In genomic region chr19:48899781-48900476, GRCh38 we compare ENCODE assay signal across 8 cellular contexts. TPM values are rescaled to one million over a fixed set of nuclear protein-coding genes. Genes with fewer than 3 reads are reported as not detected.
DNase-seq lines count a peak whose midpoint lies in the region; ATAC-seq, FAIRE-seq and TF ChIP-seq lines count a peak whose summit lies in the region.

NUCB1 (plus strand) TSS chr19:48900312; CDS start chr19:48900797, 485 bp downstream.

- H3K36me3 ChIP-seq in mucosa of rectum (ENCODE audit: control insufficient read depth in 2 of 2, insufficient read depth in 2 of 2, low read length in 2 of 2): peaks cover 5 to 8% of the 10 kb centered on the region in 2 donors

- H3K27ac ChIP-seq in mucosa of rectum (ENCODE audit: low read depth in 2 of 2, low read length in 2 of 2): peak within 1 kb of the TSS; percentile 83 to 88

- in situ Hi-C loops in KBM-7 (cut with MboI; ENCODE audit: low pct_unique_long_range_greater_than_20kb, low sequenced_read_pairs): no loop called here

- no peak for FAIRE-seq in D721Med (lab: Jason Lieb, UNC)

- ATAC-seq in GM21529 (IDR thresholded peaks at IDR 0.05; ENCODE audit: unreplicated experiment): peak; percentile 86

- peak within 1 kb of the TSS; percentile 98 for H3K4me3 Mint-ChIP-seq in activated T-cell treated with anti-CD3 and anti-CD28 coated beads, Interleukin-2, amount 50 U/mL, for 24 hours

- H3K27ac Mint-ChIP-seq in activated T-cell treated with anti-CD3 and anti-CD28 coated beads, Interleukin-2, amount 50 U/mL, for 24 hours: peak within 1 kb of the TSS; percentile 99

- H3K4me1 ChIP-seq in mucosa of rectum (ENCODE audit: control insufficient read depth in 2 of 2, insufficient read depth in 2 of 2, low read length in 2 of 2): peaks cover 6 to 9% of the 10 kb centered on the region in 2 donors

- peaks cover 16% of the 10 kb centered on the region for H3K27me3 Mint-ChIP-seq in activated T-cell treated with anti-CD3 and anti-CD28 coated beads, Interleukin-2, amount 50 U/mL, for 24 hours

- H3K36me3 Mint-ChIP-seq in activated T-cell treated with anti-CD3 and anti-CD28 coated beads, Interleukin-2, amount 50 U/mL, for 24 hours (ENCODE audit: low read depth): peaks cover 34% of the 10 kb centered on the region

- H3K27me3 ChIP-seq in mucosa of rectum (ENCODE audit: control insufficient read depth in 2 of 2, insufficient read depth in 2 of 2, low read length in 2 of 2): no peaks in the 10 kb centered on the region

- peaks cover 39% of the 10 kb centered on the region for H3K4me1 Mint-ChIP-seq in activated T-cell treated with anti-CD3 and anti-CD28 coated beads, Interleukin-2, amount 50 U/mL, for 24 hours (ENCODE audit: low read depth)

- no peak for TF ChIP-seq CTCF in D721Med (IDR thresholded peaks at IDR 0.05; ENCODE audit: insufficient read depth, missing control alignments)

- H3K9me3 Mint-ChIP-seq in activated T-cell treated with anti-CD3 and anti-CD28 coated beads, Interleukin-2, amount 50 U/mL, for 24 hours: no peaks in the 10 kb centered on the region

- peak within 1 kb of the TSS; percentile 93 to 95 for H3K4me3 ChIP-seq in mucosa of rectum (ENCODE audit: low read length in 2 of 2)

- no peaks in the 10 kb centered on the region for H3K9me3 ChIP-seq in mucosa of rectum (ENCODE audit: control insufficient read depth in 2 of 2, low read length in 2 of 2)

- peak; percentile 99 for DNase-seq in D721Med (ENCODE audit: insufficient read length, low spot score)
- DNase-seq in KBM-7: peak; percentile 100
- DNase-seq in activated T-cell treated with anti-CD3 and anti-CD28 coated beads, Interleukin-2, amount 50 U/mL, for 24 hours: peak; percentile 99
- DNase-seq in erythroblast (lab: John Stamatoyannopoulos, UW): peak; percentile 100
- DNase-seq in stimulated activated CD8-positive, alpha-beta memory T cell treated with anti-CD3 and anti-CD28 coated beads, Interleukin-4, amount 100 ng/mL, for 48 hours: peak; percentile 100

- TF ChIP-seq POLR2A in erythroblast (IDR thresholded peaks at IDR 0.05; ENCODE audit: low read length): peak; percentile 93

- peak within 1 kb of the TSS; percentile 89 to 94 for H3K9ac ChIP-seq in mucosa of rectum (ENCODE audit: low read depth in 1 of 2, low read length in 2 of 2)

TF ChIP-seq in PFSK-1, 5 proteins besides CTCF, POLR2A, EP300 and RAD21:
- TF ChIP-seq SIN3A (IDR thresholded peaks at IDR 0.05; ENCODE audit: borderline replicate concordance, insufficient read depth, low read length) (0 out of 2 replicates have a peak, but pooled peaks have one; percentile 20), POLR2AphosphoS5 (IDR thresholded peaks at IDR 0.05; ENCODE audit: low read depth, low read length) (peak; percentile 65; the same call in 1 of the 2 replicates), TAF1 (IDR thresholded peaks at IDR 0.05; ENCODE audit: borderline replicate concordance, insufficient read depth, low read length) (peak; percentile 72; the same call in 1 of the 2 replicates), REST (IDR thresholded peaks at IDR 0.05; ENCODE audit: insufficient read depth in 1 of 2, low read depth in 2 of 2, low read length in 2 of 2) (no peak), FOXP2 (optimal IDR thresholded peaks at IDR 0.05; ENCODE audit: borderline replicate concordance, extremely low read depth, extremely low read length, insufficient read depth) (peak; percentile 31)
TF ChIP-seq in PFSK-1: peak in this region for 4.

RNA-seq across cellular contexts. Expression of gene NUCB1, which starts in this region (rescaled TPM):
- polyA plus RNA-seq in PFSK-1 (2012; ENCODE audit: insufficient read length, low read depth): 262 TPM

Comparison
In these comparisons a context has a peak if more than half of its experiments do, and no peak if none do; other contexts are left out.
1. Peak in every context shown above with its lines: DNase-seq, ATAC-seq, H3K4me3 ChIP-seq and H3K27ac ChIP-seq.